Comparison of ENCODE assay signal across 9 cellular contexts in the genomic region with DNA sequence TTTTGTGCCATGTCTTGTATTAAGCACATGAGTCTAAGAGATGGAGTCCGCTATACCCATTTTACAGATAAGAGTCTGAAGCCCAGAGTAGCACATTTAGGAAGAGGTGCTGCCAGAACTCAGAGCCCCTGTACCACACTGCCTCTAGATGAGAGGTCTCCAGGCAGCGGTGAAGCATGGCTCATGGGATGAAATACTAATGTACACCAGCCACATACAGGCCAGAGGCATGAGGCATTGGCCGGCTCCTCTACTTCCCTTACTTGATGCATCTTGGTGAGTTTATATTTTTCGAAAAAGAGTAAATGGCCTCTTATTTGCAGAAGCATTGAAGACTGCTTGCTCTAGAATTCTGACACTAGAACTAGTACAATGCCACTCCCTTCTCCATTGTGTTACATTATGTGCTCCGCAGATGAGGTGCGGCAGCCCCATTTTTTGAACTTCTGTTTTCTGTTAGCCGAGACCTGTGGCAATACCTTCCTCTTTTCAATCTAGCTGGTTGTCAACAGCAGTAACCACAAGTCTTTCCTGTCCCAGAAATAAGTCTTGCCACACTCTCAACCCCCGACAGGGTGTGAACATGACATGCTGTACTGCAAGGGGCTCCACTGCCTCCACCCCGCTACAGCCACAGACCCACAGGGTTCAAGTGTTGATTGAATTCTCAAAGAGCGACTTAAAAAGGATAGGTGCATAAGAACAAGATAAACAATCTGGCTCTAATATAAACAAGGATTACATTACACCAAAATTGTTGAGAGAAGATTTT.
DNase-seq lines count a peak whose midpoint lies in the region; ATAC-seq lines count a peak whose summit lies in the region.
"Had no signal": no experiment of that assay in that cellular context is flagged by ENCODE, and none has a peak within 500 bp of the region (broad histone marks: within the 10 kb centered on the region; RNA-seq: fewer than 3 reads in every experiment).

No MANE protein-coding gene starts in this region.

- peak overlapping the region; percentile 98 for H3K27ac ChIP-seq in effector memory CD4-positive, alpha-beta T cell (ENCODE audit: insufficient read depth, low read length, poor library complexity, severe bottlenecking)
- peak overlapping the region in 16 of 21 experiments; percentile 18 to 98 (median 90) for H3K27ac ChIP-seq in skin epidermis
- H3K27ac ChIP-seq: SJSA1 had no signal

- peak overlapping the region; percentile 94 for H3K4me3 ChIP-seq in effector memory CD4-positive, alpha-beta T cell (ENCODE audit: insufficient read depth, low read depth, low read length, poor library complexity, severe bottlenecking)
- no peak overlapping the region for H3K4me3 ChIP-seq in skin epidermis
- H3K4me3 ChIP-seq in HAP-1: no peak overlapping the region
- H3K4me3 ChIP-seq: SJSA1 had no signal

- peak; percentile 60 for DNase-seq in activated CD4-positive, CD25-positive, alpha-beta regulatory T cell treated with anti-CD3 and anti-CD28 coated beads, Interleukin-2, amount 50 U/mL, for 72 hours
- peak; percentile 63 to 78 (median 70) for DNase-seq in effector memory CD4-positive, alpha-beta T cell
- DNase-seq in HAP-1 (ENCODE audit: low spot score in 2 of 2): no peak
- no peak for DNase-seq in NCI-H510A treated with DMSO at 0.1 percent for 48 hours (lab: John Stamatoyannopoulos, UW)
- no peak for DNase-seq in NCI-H526 treated with DMSO at 0.1 percent for 48 hours (lab: John Stamatoyannopoulos, UW)

- H3K36me3 ChIP-seq in effector memory CD4-positive, alpha-beta T cell (ENCODE audit: control insufficient read depth, insufficient read depth, low read length): no peaks in the 10 kb centered on the region
- H3K36me3 ChIP-seq in HAP-1 (replicated peaks): no peaks in the 10 kb centered on the region
- H3K36me3 ChIP-seq: SJSA1 had no signal

- in situ Hi-C loops in HAP-1 (cut with MboI; ENCODE audit: low sequenced_read_pairs): no loop called here

- H3K9me3 ChIP-seq in effector memory CD4-positive, alpha-beta T cell (ENCODE audit: control insufficient read depth, low read length): no peaks in the 10 kb centered on the region
- no peaks in the 10 kb centered on the region for H3K9me3 ChIP-seq in HAP-1
- H3K9me3 ChIP-seq: SJSA1 had no signal

- H3K27me3 ChIP-seq in effector memory CD4-positive, alpha-beta T cell (replicated peaks; ENCODE audit: control insufficient read depth, insufficient read depth, low read length, poor library complexity, severe bottlenecking): no peaks in the 10 kb centered on the region
- H3K27me3 ChIP-seq in HAP-1 (ENCODE audit: low read depth): no peaks in the 10 kb centered on the region

- ATAC-seq in GM19372 (IDR thresholded peaks at IDR 0.05; ENCODE audit: low read depth, unreplicated experiment) (peak; percentile 63), HG03354 (IDR thresholded peaks at IDR 0.05; ENCODE audit: poor library complexity, severe bottlenecking, unreplicated experiment) (peak; percentile 67)

- H3K4me1 ChIP-seq in effector memory CD4-positive, alpha-beta T cell (ENCODE audit: control insufficient read depth, insufficient read depth, low read length, poor library complexity, severe bottlenecking): peaks cover 54% of the 10 kb centered on the region
- peaks cover 18% of the 10 kb centered on the region for H3K4me1 ChIP-seq in HAP-1
- H3K4me1 ChIP-seq: SJSA1 had no signal

Comparison
In these comparisons a context has a peak if more than half of its experiments do, and no peak if none do; other contexts are left out.
1. DNase-seq: peak in activated CD4-positive, CD25-positive, alpha-beta regulatory T cell treated with anti-CD3 and anti-CD28 coated beads, Interleukin-2, amount 50 U/mL, for 72 hours (single experiment) and effector memory CD4-positive, alpha-beta T cell (3 of 3); none in HAP-1 (0 of 2), NCI-H510A treated with DMSO at 0.1 percent for 48 hours (single experiment) and NCI-H526 treated with DMSO at 0.1 percent for 48 hours (single experiment).